Comparison of ENCODE assay signal across 1 cellular context in genomic region chr1:111221633-111222286, GRCh38.
TF ChIP-seq lines count a peak whose summit lies in the region.

No MANE protein-coding gene starts in this region.

TF ChIP-seq in GM12878, 131 proteins besides CTCF, POLR2A, EP300 and RAD21 (continued from another document):
- TF ChIP-seq TARDBP (IDR thresholded peaks at IDR 0.05; ENCODE audit: borderline replicate concordance), result no peak; the same call in 1 of the 2 replicates
- TF ChIP-seq ZSCAN29 (IDR thresholded peaks at IDR 0.05), result no peak
- peak; percentile 98 for TF ChIP-seq TBL1XR1 (IDR thresholded peaks at IDR 0.05; ENCODE audit: low read depth, low read length)
- 0 out of 2 replicates have a peak, but pooled peaks have one; percentile 18 for TF ChIP-seq RCOR1 (conservative IDR thresholded peaks at IDR 0.05; ENCODE audit: low read depth, low read length)
- TF ChIP-seq ZBTB33 (IDR thresholded peaks at IDR 0.05), result no peak
- no peak for TF ChIP-seq HCFC1 (IDR thresholded peaks at IDR 0.05; ENCODE audit: low read length)
- TF ChIP-seq PRDM15 (CRISPR knock-in tag; IDR thresholded peaks at IDR 0.05), result no peak
- 0 out of 4 replicates have a peak, but pooled peaks of 1 of the 2 experiments have one; percentile 26 for TF ChIP-seq SRF (IDR thresholded peaks at IDR 0.05; ENCODE audit: low read depth in 2 of 2, low read length in 2 of 2)
- TF ChIP-seq NKRF (conservative IDR thresholded peaks at IDR 0.05), result no peak
